In the genomic region with DNA sequence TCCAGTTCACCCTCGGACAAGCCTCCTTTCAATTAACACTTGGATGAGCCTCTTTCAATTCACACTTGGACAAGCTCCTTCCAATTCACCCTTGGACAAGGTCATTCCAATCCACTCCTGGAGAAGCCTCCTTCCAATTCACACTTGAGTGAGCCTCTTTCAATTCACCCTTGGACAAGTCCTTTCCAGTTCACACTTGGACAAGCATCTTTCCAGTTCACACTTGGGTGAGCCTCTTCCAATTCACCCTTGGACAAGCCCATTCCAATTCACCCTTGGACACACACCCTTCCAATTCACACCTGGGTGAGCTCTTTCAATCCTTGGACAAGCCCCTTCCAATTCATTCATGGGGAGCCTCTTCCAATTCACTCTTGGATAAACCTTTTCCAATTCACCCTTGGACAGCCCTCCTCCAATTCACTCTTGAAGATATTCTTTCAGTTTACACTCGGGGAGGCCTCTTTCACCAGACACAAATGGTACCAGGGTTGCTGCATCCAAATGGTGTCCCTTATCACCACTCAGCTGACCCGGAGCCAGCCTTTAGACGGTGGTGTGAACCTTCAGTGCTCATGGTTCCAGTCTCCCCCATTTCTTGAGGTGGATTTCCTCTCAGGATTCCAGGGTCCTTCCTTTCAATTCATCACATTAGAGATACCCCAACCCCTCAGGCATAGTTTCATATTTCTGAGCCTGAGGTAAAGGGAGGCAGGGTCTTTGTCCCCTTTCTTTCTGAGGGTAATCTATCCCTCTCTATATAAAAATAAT, we compare ENCODE assay signal across 13 cellular contexts.
DNase-seq lines count a peak whose midpoint lies in the region; ATAC-seq, FAIRE-seq and TF ChIP-seq lines count a peak whose summit lies in the region.
"Had no signal": no experiment of that assay in that cellular context is flagged by ENCODE, and none has a peak within 500 bp of the region (broad histone marks: within the 10 kb centered on the region; RNA-seq: fewer than 3 reads in every experiment).

No MANE protein-coding gene starts in this region.

- no peak for TF ChIP-seq EP300 in HepG2 (IDR thresholded peaks at IDR 0.05; ENCODE audit: low read depth in 2 of 2, low read length in 2 of 2)
- TF ChIP-seq EP300 in HepG2 (CRISPR knock-in tag; IDR thresholded peaks at IDR 0.05; ENCODE audit: borderline replicate concordance) = no peak

- H3K4me1 ChIP-seq in HepG2 (ENCODE audit: insufficient read depth, low read length) (no peaks in the 10 kb centered on the region), right lobe of liver (no peaks in the 10 kb centered on the region), MM.1S (ENCODE audit: low read length) (no peaks in the 10 kb centered on the region), endodermal cell (ENCODE audit: control insufficient read depth, insufficient read depth, low read length) (no peaks in the 10 kb centered on the region)
- H3K4me1 ChIP-seq: BE2C had no signal

- TF ChIP-seq RAD21 in HepG2 (CRISPR knock-in tag; IDR thresholded peaks at IDR 0.05) = no peak

- H3K36me3 ChIP-seq in HepG2 (replicated peaks in 1 of 2; ENCODE audit: control insufficient read depth in 1 of 2, insufficient read depth in 2 of 2, low read length in 2 of 2) = no peaks in the 10 kb centered on the region
- H3K36me3 ChIP-seq in right lobe of liver = no peaks in the 10 kb centered on the region
- H3K36me3 ChIP-seq in MM.1S (replicated peaks; ENCODE audit: insufficient read depth, low read length) = no peaks in the 10 kb centered on the region
- no peaks in the 10 kb centered on the region for H3K36me3 ChIP-seq in endodermal cell (ENCODE audit: control insufficient read depth, insufficient read depth, low read length)
- H3K36me3 ChIP-seq: BE2C had no signal

- H3K4me3 Mint-ChIP-seq in endodermal cell (no peak overlapping the region), Calu3 (ENCODE audit: low read depth, unreplicated experiment) (no peak overlapping the region)
- H3K4me3 Mint-ChIP-seq: CD4-positive, CD25-positive, alpha-beta regulatory T cell; H9 had no signal

- H3K4me3 ChIP-seq in HepG2 (replicated peaks in 1 of 3; ENCODE audit: insufficient read depth in 1 of 3, low read depth in 2 of 3, low read length in 3 of 3) = no peak overlapping the region
- H3K4me3 ChIP-seq in right lobe of liver = no peak overlapping the region
- no peak overlapping the region for H3K4me3 ChIP-seq in MM.1S (ENCODE audit: low read length)
- no peak overlapping the region for H3K4me3 ChIP-seq in endodermal cell (ENCODE audit: low read length)

- H3F3A ChIP-seq in MM.1S (ENCODE audit: insufficient read depth, low read length) = no peaks in the 10 kb centered on the region

- H3K36me3 Mint-ChIP-seq in endodermal cell (ENCODE audit: low read depth) (no peaks in the 10 kb centered on the region), Calu3 (ENCODE audit: insufficient read depth, unreplicated experiment) (no peaks in the 10 kb centered on the region)
- H3K36me3 Mint-ChIP-seq: CD4-positive, CD25-positive, alpha-beta regulatory T cell; CD8-positive, alpha-beta memory T cell; IgD-negative memory B cell had no signal

- POLR2A ChIA-PET in HepG2 (lab: Yijun Ruan, JAX) = no interaction called here

- DNase-seq in HepG2 (ENCODE audit: low spot score) (no peak), right lobe of liver (no peak), MM.1S (no peak), endodermal cell (peak; percentile 27), Calu3 (no peak), iPS-NIHi7 (ENCODE audit: extremely low spot score) (no peak)

- no peaks in the 10 kb centered on the region for H3K9me2 ChIP-seq in MM.1S (replicated peaks; ENCODE audit: insufficient read depth, low read length)

- peaks cover 0 to 36% of the 10 kb centered on the region in 2 experiments; a peak in 4 of 5 replicates for H3K27me3 ChIP-seq in HepG2 (ENCODE audit: control insufficient read depth in 1 of 2, insufficient read depth in 2 of 2, low read length in 2 of 2)
- H3K27me3 ChIP-seq in right lobe of liver = no peaks in the 10 kb centered on the region
- H3K27me3 ChIP-seq in MM.1S (replicated peaks; ENCODE audit: insufficient read depth, low read length) = no peaks in the 10 kb centered on the region
- H3K27me3 ChIP-seq in endodermal cell (ENCODE audit: control insufficient read depth, insufficient read depth, low read length, poor library complexity, severe bottlenecking) = no peaks in the 10 kb centered on the region

- H4K20me1 ChIP-seq in HepG2 (ENCODE audit: insufficient read depth, low read length) = no peaks in the 10 kb centered on the region
- no peaks in the 10 kb centered on the region for H4K20me1 ChIP-seq in MM.1S (ENCODE audit: insufficient read depth, low read length)

- peaks cover 45% of the 10 kb centered on the region for H3K27me3 Mint-ChIP-seq in endodermal cell (ENCODE audit: insufficient read depth)
- H3K27me3 Mint-ChIP-seq in Calu3 (ENCODE audit: unreplicated experiment) = peaks cover 46% of the 10 kb centered on the region

- TF ChIP-seq CTCF in HepG2 (CRISPR knock-in tag; IDR thresholded peaks at IDR 0.05) = no peak
- TF ChIP-seq CTCF in right lobe of liver (IDR thresholded peaks at IDR 0.05) = no peak
- no peak for TF ChIP-seq CTCF in MM.1S (IDR thresholded peaks at IDR 0.05; ENCODE audit: low read length)
- no peak for TF ChIP-seq CTCF in endodermal cell (conservative IDR thresholded peaks at IDR 0.05)
- TF ChIP-seq CTCF in Calu3 (IDR thresholded peaks at IDR 0.05; ENCODE audit: unreplicated experiment) = no peak

- intact Hi-C loops in HepG2 (cut with micrococcal nuclease; ENCODE audit: unreplicated experiment) (loop anchor here (5.0 kb wide), 1 partner anchor 362 kb away; no protein-coding TSS in a partner anchor), right lobe of liver (cut with DNase I) (loop anchor here in 1 of 2 donors (10.0 kb wide), 1 partner anchor 459 kb away; no protein-coding TSS in a partner anchor), Calu3 (cut with micrococcal nuclease; ENCODE audit: unreplicated experiment) (no loop called here)

- TF ChIP-seq POLR2A in HepG2 (IDR thresholded peaks at IDR 0.05; ENCODE audit: insufficient read depth in 1 of 2, low read depth in 2 of 2, low read length in 2 of 2) = no peak
- TF ChIP-seq POLR2A in right lobe of liver (IDR thresholded peaks at IDR 0.05) = no peak

- H3K9ac ChIP-seq in HepG2 (ENCODE audit: insufficient read depth, low read depth, low read length) = no peak overlapping the region
- H3K9ac ChIP-seq in MM.1S (ENCODE audit: low read length) = no peak overlapping the region
- H3K9ac ChIP-seq in endodermal cell (ENCODE audit: extremely low read depth, low read length, poor library complexity, severe bottlenecking) = no peak overlapping the region

- peaks cover 8% of the 10 kb centered on the region for H3K9me3 Mint-ChIP-seq in endodermal cell
- H3K9me3 Mint-ChIP-seq in Calu3 (ENCODE audit: low read depth, unreplicated experiment) = no peaks in the 10 kb centered on the region
- H3K9me3 Mint-ChIP-seq: IgD-negative memory B cell had no signal

- H3K9me3 ChIP-seq in HepG2 (ENCODE audit: low read length) (no peaks in the 10 kb centered on the region), right lobe of liver (no peaks in the 10 kb centered on the region), MM.1S (replicated peaks; ENCODE audit: insufficient read depth, low read length) (no peaks in the 10 kb centered on the region), endodermal cell (ENCODE audit: control insufficient read depth, low read length) (no peaks in the 10 kb centered on the region)
- H3K9me3 ChIP-seq: BE2C had no signal

- BruUV-seq in HepG2 (replicated peaks; lab: Mats Ljungman, UMichigan) (no TSS peak), Calu3 (replicated peaks; lab: Mats Ljungman, UMichigan) (no TSS peak)

- FAIRE-seq in HepG2 (lab: Jason Lieb, UNC) = no peak
- FAIRE-seq: D721Med had no signal

- WGBS in HepG2 (ENCODE audit: low lambda C conversion rate) = 50% methylated on average over 4 of the region's 4 CpGs
- WGBS in right lobe of liver (ENCODE audit: insufficient coverage, low coverage, low lambda C conversion rate, missing lambda C conversion rate) = 67% methylated on average over 3 of the region's 4 CpGs
- 91 to 98% methylated on average over 4 of the region's 4 CpGs for WGBS in endodermal cell (ENCODE audit: insufficient coverage in 1 of 2, insufficient read length in 1 of 2), 2 experiments

- in situ Hi-C loops in HepG2 (cut with HindIII; ENCODE audit: extremely low pct_ligation_motif_present, low pct_unique_long_range_greater_than_20kb) = loop anchor here (5.0 to 10.0 kb wide), 2 partner anchors 359 to 612 kb away; a partner anchor contains a TSS

- ATAC-seq in HepG2 = no peak
- no peak for ATAC-seq in right lobe of liver
- ATAC-seq in HG03196 (IDR thresholded peaks at IDR 0.05; ENCODE audit: unreplicated experiment) = no peak

- CTCF ChIA-PET in HepG2 (lab: Yijun Ruan, JAX; ENCODE audit: low intra/inter-chr PET ratio, low total read pairs) = interaction anchor here (1.2 to 2.0 kb wide), 5 partner anchors 364 to 611 kb away, joined by 3 to 36 read pairs (median 8); no protein-coding TSS in a partner anchor
- CTCF ChIA-PET in Calu3 (lab: Charles Lee) = interaction anchor here (0.6 to 1.2 kb wide), 5 partner anchors 12 to 611 kb away, joined by 3 to 9 read pairs (median 4); no protein-coding TSS in a partner anchor

- H3K79me2 ChIP-seq in HepG2 (ENCODE audit: insufficient read depth, low read length) (no peaks in the 10 kb centered on the region), MM.1S (ENCODE audit: low read length) (no peaks in the 10 kb centered on the region)

- H3K27ac Mint-ChIP-seq in endodermal cell (no peak overlapping the region), Calu3 (ENCODE audit: unreplicated experiment) (no peak overlapping the region)
- H3K27ac Mint-ChIP-seq: CD4-positive, CD25-positive, alpha-beta regulatory T cell; H9; IgD-negative memory B cell had no signal

- H3K4me1 Mint-ChIP-seq in endodermal cell = no peaks in the 10 kb centered on the region
- H3K4me1 Mint-ChIP-seq in Calu3 (ENCODE audit: low read depth, unreplicated experiment) = peaks cover 5% of the 10 kb centered on the region

- H2AFZ ChIP-seq in HepG2 (ENCODE audit: low read length) (no peak overlapping the region), MM.1S (ENCODE audit: low read length) (0 out of 2 replicates have a peak overlapping the region, but pooled peaks have one; percentile 38)

- no peak overlapping the region for H3K27ac ChIP-seq in HepG2 (ENCODE audit: extremely low read length, insufficient read depth, low read length)
- H3K27ac ChIP-seq in right lobe of liver = no peak overlapping the region
- no peak overlapping the region for H3K27ac ChIP-seq in MM.1S (ENCODE audit: low read length)
- H3K27ac ChIP-seq in endodermal cell (ENCODE audit: low read depth, low read length) = no peak overlapping the region

- no peak overlapping the region for H3K4me2 ChIP-seq in HepG2 (ENCODE audit: low read depth, low read length)
- no peak overlapping the region for H3K4me2 ChIP-seq in MM.1S (ENCODE audit: low read depth, low read length)

TF ChIP-seq in HepG2, 621 proteins besides CTCF, POLR2A, EP300 and RAD21 (continues in another document):
- TF ChIP-seq NPAS2 (CRISPR knock-in tag; IDR thresholded peaks at IDR 0.05; ENCODE audit: borderline replicate concordance) (no peak), TRIM24 (CRISPR knock-in tag; IDR thresholded peaks at IDR 0.05) (no peak), EED (CRISPR knock-in tag; IDR thresholded peaks at IDR 0.05) (no peak), HOXA5 (CRISPR knock-in tag; IDR thresholded peaks at IDR 0.05) (0 out of 2 replicates have a peak, but pooled peaks have one; percentile 34)
